ENCODE assay signal across 23 cellular contexts in genomic region chr10:28496481-28496961, GRCh38. TPM values are rescaled to one million over a fixed set of nuclear protein-coding genes. Genes with fewer than 3 reads are reported as not detected.
DNase-seq lines count a peak whose midpoint lies in the region; ATAC-seq, FAIRE-seq and TF ChIP-seq lines count a peak whose summit lies in the region.
"Had no signal": no experiment of that assay in that cellular context is flagged by ENCODE, and none has a peak within 500 bp of the region (broad histone marks: within the 10 kb centered on the region; RNA-seq: fewer than 3 reads in every experiment).

No MANE protein-coding gene starts in this region.

- no peak for FAIRE-seq in pancreas (lab: Jason Lieb, UNC)
- FAIRE-seq: GM12891, RCC 7860 had no signal

- no peak for TF ChIP-seq CTCF in epithelial cell of esophagus (IDR thresholded peaks at IDR 0.05; ENCODE audit: insufficient read depth, low read depth, low read length, missing control alignments)
- TF ChIP-seq CTCF in pancreas (IDR thresholded peaks at IDR 0.05): no peak
- no peak for TF ChIP-seq CTCF in endodermal cell (conservative IDR thresholded peaks at IDR 0.05)

- H3K9me3 ChIP-seq in pancreas (no peaks in the 10 kb centered on the region), endodermal cell (ENCODE audit: control insufficient read depth, low read length) (peaks cover 6% of the 10 kb centered on the region)
- H3K9me3 ChIP-seq: heart right ventricle, mucosa of descending colon, prostate gland, testis had no signal

- WGBS in pancreas, 2 donors: 38 to 48% methylated on average over 2 of the region's 2 CpGs
- WGBS in endodermal cell (ENCODE audit: insufficient coverage in 1 of 2, insufficient read length in 1 of 2), 2 experiments: 89 to 95% methylated on average over 2 of the region's 2 CpGs

- no peak overlapping the region for H3K27ac Mint-ChIP-seq in endodermal cell
- H3K27ac Mint-ChIP-seq: activated CD8-positive, alpha-beta T cell treated with anti-CD3 and anti-CD28 coated beads for 36 hours; neural progenitor cell; stimulated activated memory B cell treated with anti-CD40 and anti-IgM and Interleukin-4, amounts not matched to agents 10 μg/mL and 1 μg/mL and 100 μg/mL, for 72 hours had no signal

- intact Hi-C loops in pancreas (cut with DNase I): no loop called here

- H3K4me1 Mint-ChIP-seq in endodermal cell: peaks cover 20% of the 10 kb centered on the region
- H3K4me1 Mint-ChIP-seq: CD4-positive, alpha-beta memory T cell; neural progenitor cell; stimulated activated memory B cell treated with anti-CD40 and anti-IgM and Interleukin-4, amounts not matched to agents 10 μg/mL and 1 μg/mL and 100 μg/mL, for 72 hours had no signal

- no peaks in the 10 kb centered on the region for H3K36me3 Mint-ChIP-seq in endodermal cell (ENCODE audit: low read depth)
- H3K36me3 Mint-ChIP-seq: CD4-positive, alpha-beta memory T cell; neural progenitor cell; stimulated activated memory B cell treated with anti-CD40 and anti-IgM and Interleukin-4, amounts not matched to agents 10 μg/mL and 1 μg/mL and 100 μg/mL, for 72 hours had no signal

- H3K4me3 Mint-ChIP-seq in endodermal cell: no peak overlapping the region
- H3K4me3 Mint-ChIP-seq: activated CD8-positive, alpha-beta T cell treated with anti-CD3 and anti-CD28 coated beads for 36 hours; CD4-positive, alpha-beta memory T cell; neural progenitor cell; stimulated activated memory B cell treated with anti-CD40 and anti-IgM and Interleukin-4, amounts not matched to agents 10 μg/mL and 1 μg/mL and 100 μg/mL, for 72 hours had no signal

- peak in 3 of 4 donors; percentile 16 to 36 (median 36) for ATAC-seq in pancreas
- no peak for ATAC-seq in esophagus mucosa
- ATAC-seq in activated CD4-positive, CD25-positive, alpha-beta regulatory T cell treated with anti-CD3 and anti-CD28 coated beads, Interleukin-2, amount 50 U/mL, for 24 hours: no peak
- ATAC-seq: activated CD8-positive, alpha-beta T cell treated with anti-CD3 and anti-CD28 coated beads for 36 hours; mucosa of descending colon; stimulated activated memory B cell treated with anti-CD40 and anti-IgM and Interleukin-4, amounts not matched to agents 10 μg/mL and 1 μg/mL and 100 μg/mL, for 72 hours had no signal

- H3K9me3 Mint-ChIP-seq in endodermal cell: peaks cover 3% of the 10 kb centered on the region
- H3K9me3 Mint-ChIP-seq: activated CD8-positive, alpha-beta T cell treated with anti-CD3 and anti-CD28 coated beads for 36 hours; CD4-positive, alpha-beta memory T cell; stimulated activated memory B cell treated with anti-CD40 and anti-IgM and Interleukin-4, amounts not matched to agents 10 μg/mL and 1 μg/mL and 100 μg/mL, for 72 hours had no signal

- H3K4me3 ChIP-seq in epithelial cell of esophagus (ENCODE audit: low read length): no peak overlapping the region
- H3K4me3 ChIP-seq in pancreas: no peak overlapping the region
- H3K4me3 ChIP-seq in endodermal cell (ENCODE audit: low read length): no peak overlapping the region
- H3K4me3 ChIP-seq: heart right ventricle, mucosa of descending colon, neural progenitor cell, prostate gland, smooth muscle cell, testis had no signal

- in situ Hi-C loops in G401 (cut with HindIII; ENCODE audit: low sequenced_read_pairs): no loop called here

- no peak overlapping the region for H3K9ac ChIP-seq in endodermal cell (ENCODE audit: extremely low read depth, low read length, poor library complexity, severe bottlenecking)
- H3K9ac ChIP-seq: neural progenitor cell had no signal

- no peaks in the 10 kb centered on the region for H3K36me3 ChIP-seq in pancreas
- H3K36me3 ChIP-seq in endodermal cell (ENCODE audit: control insufficient read depth, insufficient read depth, low read length): no peaks in the 10 kb centered on the region
- H3K36me3 ChIP-seq: heart right ventricle, neural progenitor cell, prostate gland had no signal

- H3K27ac ChIP-seq in pancreas: peak overlapping the region in 1 of 4 donors; percentile 1
- no peak overlapping the region for H3K27ac ChIP-seq in endodermal cell (ENCODE audit: low read depth, low read length)
- H3K27ac ChIP-seq: epithelial cell of prostate, heart right ventricle, neural progenitor cell, prostate gland, testis had no signal

- DNase-seq in G401 (ENCODE audit: low spot score) (peak; percentile 68), M059J (ENCODE audit: low read depth) (peak; percentile 46), epithelial cell of esophagus (ENCODE audit: low read depth) (peak; percentile 14), pancreas (no peak), endodermal cell (no peak)
- DNase-seq in stimulated activated naive CD4-positive, alpha-beta T cell treated with Interleukin-2 at 50 U/mL for 16 hours (lab: John Stamatoyannopoulos, UW): no peak
- DNase-seq: activated CD8-positive, alpha-beta T cell treated with anti-CD3 and anti-CD28 coated beads for 36 hours; amygdala; CD4-positive, alpha-beta memory T cell; heart right ventricle; mucosa of descending colon; NCI-H2107; NCI-H510A treated with DMSO at 0.1 percent for 48 hours; testis had no signal

- no peaks in the 10 kb centered on the region for H3K27me3 ChIP-seq in pancreas
- H3K27me3 ChIP-seq in endodermal cell (ENCODE audit: control insufficient read depth, insufficient read depth, low read length, poor library complexity, severe bottlenecking): no peaks in the 10 kb centered on the region
- H3K27me3 ChIP-seq: heart right ventricle, neural progenitor cell, testis had no signal

- H3K4me1 ChIP-seq in pancreas: peaks cover 0 to 5% (median 0%) of the 10 kb centered on the region in 3 donors
- no peaks in the 10 kb centered on the region for H3K4me1 ChIP-seq in endodermal cell (ENCODE audit: control insufficient read depth, insufficient read depth, low read length)
- H3K4me1 ChIP-seq: neural progenitor cell, prostate gland, testis had no signal

- H3K27me3 Mint-ChIP-seq in endodermal cell (ENCODE audit: insufficient read depth): no peaks in the 10 kb centered on the region
- H3K27me3 Mint-ChIP-seq: activated CD8-positive, alpha-beta T cell treated with anti-CD3 and anti-CD28 coated beads for 36 hours had no signal

RNA-seq across cellular contexts. Expression of gene WAC, which starts 36.4 kb away (rescaled TPM):
- total RNA-seq in G401 (2014; rRNA removed; shearing (Covaris generic)): 33.5 and 56.5 TPM in 2 replicates
- total RNA-seq in M059J (2014; rRNA removed; shearing (Covaris generic)): 41.1 TPM in 2 replicates
- total RNA-seq in pancreas: 10 to 100 TPM; 41.6 to 70.5 (median 45.9) TPM
- 10 to 100 TPM; 17.4 to 34.3 TPM for polyA plus RNA-seq in pancreas
- 62.8 TPM for total RNA-seq in esophagus mucosa
- total RNA-seq in endodermal cell: 100 to 1,000 TPM; 133 TPM
- polyA plus RNA-seq in endodermal cell (2013, experiment 1 of 2): 148 TPM
- 145 TPM for polyA plus RNA-seq in endodermal cell (2013, experiment 2 of 2)

Comparison
In these comparisons a context has a peak if more than half of its experiments do, and no peak if none do; other contexts are left out.
1. DNase-seq: peak in G401 (single experiment), M059J (single experiment) and epithelial cell of esophagus (single experiment); none in pancreas (0 of 6), stimulated activated naive CD4-positive, alpha-beta T cell treated with Interleukin-2 at 50 U/mL for 16 hours (single experiment) and endodermal cell (single experiment).
2. ATAC-seq: peak in pancreas (3 of 4); none in esophagus mucosa (single experiment) and activated CD4-positive, CD25-positive, alpha-beta regulatory T cell treated with anti-CD3 and anti-CD28 coated beads, Interleukin-2, amount 50 U/mL, for 24 hours (0 of 2).